Comparison of ENCODE assay signal across 10 cellular contexts in genomic region chr6:5036309-5036708, GRCh38. TPM values are rescaled to one million over a fixed set of nuclear protein-coding genes. Genes with fewer than 3 reads are reported as not detected.
DNase-seq lines count a peak whose midpoint lies in the region; ATAC-seq and TF ChIP-seq lines count a peak whose summit lies in the region.
"Had no signal": no experiment of that assay in that cellular context is flagged by ENCODE, and none has a peak within 500 bp of the region (broad histone marks: within the 10 kb centered on the region; RNA-seq: fewer than 3 reads in every experiment).

No MANE protein-coding gene starts in this region.

- CTCF ChIA-PET in activated CD4-positive, alpha-beta T cell treated with anti-CD3 and anti-CD28 coated beads for 36 hours (lab: Charles Lee), result interaction anchor here (0.6 kb wide), 1 partner anchor 125 kb away, joined by 5 read pairs; no protein-coding TSS in a partner anchor
- CTCF ChIA-PET in SK-N-SH (lab: Yijun Ruan, JAX), result interaction anchor here (0.6 to 1.0 kb wide), 2 partner anchors 12 to 21 kb away, joined by 3 to 4 read pairs; no protein-coding TSS in a partner anchor

- TF ChIP-seq CTCF in epithelial cell of esophagus (IDR thresholded peaks at IDR 0.05; ENCODE audit: insufficient read depth, low read depth, low read length, missing control alignments) (peak; percentile 28), transverse colon (IDR thresholded peaks at IDR 0.05) (no peak), SK-N-SH (IDR thresholded peaks at IDR 0.05) (no peak)

- H3K36me3 ChIP-seq in transverse colon, result no peaks in the 10 kb centered on the region
- no peaks in the 10 kb centered on the region for H3K36me3 ChIP-seq in SK-N-SH (replicated peaks in 1 of 2; ENCODE audit: control insufficient read depth in 1 of 2, insufficient read depth in 2 of 2, low read length in 1 of 2)
- H3K36me3 ChIP-seq: thoracic aorta had no signal

- no peaks in the 10 kb centered on the region for H3F3A ChIP-seq in SK-N-SH (replicated peaks; ENCODE audit: insufficient read depth)

- H4K20me1 ChIP-seq in SK-N-SH (ENCODE audit: insufficient read depth), result no peaks in the 10 kb centered on the region

- 0 to 59% methylated on average over 1 to 7 of the region's 7 CpGs for WGBS in transverse colon (ENCODE audit: low coverage in 1 of 2), 2 donors
- WGBS in SK-N-SH (ENCODE audit: low lambda C conversion rate), result 88% methylated on average over 7 of the region's 7 CpGs

- no peak overlapping the region for H3K9ac ChIP-seq in SK-N-SH

- H2AFZ ChIP-seq in SK-N-SH (ENCODE audit: low read depth), result no peak overlapping the region

- no peaks in the 10 kb centered on the region for H3K9me2 ChIP-seq in SK-N-SH

- H3K4me1 ChIP-seq in transverse colon (peaks cover 0 to 6% (median 3%) of the 10 kb centered on the region in 4 donors), SK-N-SH (ENCODE audit: control insufficient read depth in 1 of 2, insufficient read depth in 2 of 2, low read depth in 1 of 2, low read length in 1 of 2) (no peaks in the 10 kb centered on the region; a peak in 1 of 4 replicates)

- H3K4me3 ChIP-seq in epithelial cell of esophagus (ENCODE audit: low read length) (no peak overlapping the region), transverse colon (no peak overlapping the region), SK-N-SH (ENCODE audit: low read depth in 2 of 2, low read length in 1 of 2) (no peak overlapping the region)
- H3K4me3 ChIP-seq: thoracic aorta had no signal

- ATAC-seq in activated CD4-positive, alpha-beta T cell treated with anti-CD3 and anti-CD28 coated beads for 36 hours, result no peak
- no peak for ATAC-seq in GM19397 (IDR thresholded peaks at IDR 0.05; ENCODE audit: unreplicated experiment)
- no peak for ATAC-seq in HG02798 (IDR thresholded peaks at IDR 0.05; ENCODE audit: poor library complexity, unreplicated experiment)

- POLR2A ChIA-PET in activated CD4-positive, alpha-beta T cell treated with anti-CD3 and anti-CD28 coated beads for 36 hours (lab: Charles Lee), result no interaction called here
- POLR2A ChIA-PET in SK-N-SH (lab: Yijun Ruan, JAX), result no interaction called here

- in situ Hi-C loops in transverse colon (cut with MboI; ENCODE audit: low pct_ligation_motif_present in 1 of 4, low pct_unique_long_range_greater_than_20kb in 1 of 4, low sequenced_read_pairs in 3 of 4), result no loop called here

- TF ChIP-seq RAD21 in SK-N-SH (IDR thresholded peaks at IDR 0.05; ENCODE audit: low read length), result no peak

- peak; percentile 16 for DNase-seq in activated CD4-positive, alpha-beta T cell treated with anti-CD3 and anti-CD28 coated beads for 36 hours
- DNase-seq in activated CD4-positive, alpha-beta T cell treated with anti-CD3 and anti-CD28 coated beads, Interleukin-2, amount 10 ng/mL, durations not matched to agents 24 days and 14 days, result no peak
- DNase-seq in NOMO-1 treated with DMSO at 0.1 percent for 48 hours (lab: John Stamatoyannopoulos, UW; ENCODE audit: unreplicated experiment) (peak; percentile 76), epithelial cell of esophagus (ENCODE audit: low read depth) (peak; percentile 80), transverse colon (peak; percentile 21), SK-N-SH (no peak)
- DNase-seq: C1 segment of cervical spinal cord had no signal

- TF ChIP-seq EP300 in transverse colon (IDR thresholded peaks at IDR 0.05; ENCODE audit: low read depth), result no peak
- no peak for TF ChIP-seq EP300 in SK-N-SH (IDR thresholded peaks at IDR 0.05; ENCODE audit: borderline replicate concordance in 1 of 2, low read depth in 1 of 2, low read length in 1 of 2)

- H3K36me3 Mint-ChIP-seq in activated CD4-positive, alpha-beta T cell treated with anti-CD3 and anti-CD28 coated beads for 36 hours (ENCODE audit: low read depth), result no peaks in the 10 kb centered on the region
- H3K36me3 Mint-ChIP-seq in activated CD4-positive, alpha-beta T cell treated with anti-CD3 and anti-CD28 coated beads, Interleukin-2, amount 10 ng/mL, durations not matched to agents 24 days and 14 days (ENCODE audit: low read depth), result no peaks in the 10 kb centered on the region

- no peak overlapping the region for H3K4me3 Mint-ChIP-seq in activated CD4-positive, alpha-beta T cell treated with anti-CD3 and anti-CD28 coated beads for 36 hours
- H3K4me3 Mint-ChIP-seq in activated CD4-positive, alpha-beta T cell treated with anti-CD3 and anti-CD28 coated beads, Interleukin-2, amount 10 ng/mL, durations not matched to agents 24 days and 14 days, result no peak overlapping the region

- no peak overlapping the region for H3K27ac ChIP-seq in transverse colon
- no peak overlapping the region for H3K27ac ChIP-seq in SK-N-SH (ENCODE audit: low read depth in 2 of 2, low read length in 1 of 2)
- H3K27ac ChIP-seq: thoracic aorta had no signal

- no peaks in the 10 kb centered on the region for H3K79me2 ChIP-seq in SK-N-SH (ENCODE audit: insufficient read depth)

- H3K27me3 ChIP-seq in transverse colon (no peaks in the 10 kb centered on the region), SK-N-SH (ENCODE audit: insufficient read depth) (no peaks in the 10 kb centered on the region)

- no peak overlapping the region for H3K4me2 ChIP-seq in SK-N-SH

- no peak overlapping the region for H3K27ac Mint-ChIP-seq in activated CD4-positive, alpha-beta T cell treated with anti-CD3 and anti-CD28 coated beads for 36 hours
- no peak overlapping the region for H3K27ac Mint-ChIP-seq in activated CD4-positive, alpha-beta T cell treated with anti-CD3 and anti-CD28 coated beads, Interleukin-2, amount 10 ng/mL, durations not matched to agents 24 days and 14 days

- no peaks in the 10 kb centered on the region for H3K27me3 Mint-ChIP-seq in activated CD4-positive, alpha-beta T cell treated with anti-CD3 and anti-CD28 coated beads for 36 hours
- no peaks in the 10 kb centered on the region for H3K27me3 Mint-ChIP-seq in activated CD4-positive, alpha-beta T cell treated with anti-CD3 and anti-CD28 coated beads, Interleukin-2, amount 10 ng/mL, durations not matched to agents 24 days and 14 days

- no peaks in the 10 kb centered on the region for H3K9me3 Mint-ChIP-seq in activated CD4-positive, alpha-beta T cell treated with anti-CD3 and anti-CD28 coated beads for 36 hours (ENCODE audit: low read depth)
- H3K9me3 Mint-ChIP-seq in activated CD4-positive, alpha-beta T cell treated with anti-CD3 and anti-CD28 coated beads, Interleukin-2, amount 10 ng/mL, durations not matched to agents 24 days and 14 days, result no peaks in the 10 kb centered on the region

- TF ChIP-seq POLR2A in transverse colon (IDR thresholded peaks at IDR 0.05), result no peak

- intact Hi-C loops in activated CD4-positive, alpha-beta T cell treated with anti-CD3 and anti-CD28 coated beads for 36 hours (cut with DNase I, micrococcal nuclease), result no loop called here
- intact Hi-C loops in activated CD4-positive, alpha-beta T cell treated with anti-CD3 and anti-CD28 coated beads, Interleukin-2, amount 10 ng/mL, durations not matched to agents 24 days and 14 days (cut with micrococcal nuclease), result no loop called here
- intact Hi-C loops in transverse colon (cut with DNase I; ENCODE audit: low total_unique reads), result no loop called here

- H3K9me3 ChIP-seq in transverse colon, result no peaks in the 10 kb centered on the region
- H3K9me3 ChIP-seq in SK-N-SH, result no peaks in the 10 kb centered on the region
- H3K9me3 ChIP-seq: thoracic aorta had no signal

- no peaks in the 10 kb centered on the region for H3K4me1 Mint-ChIP-seq in activated CD4-positive, alpha-beta T cell treated with anti-CD3 and anti-CD28 coated beads for 36 hours
- H3K4me1 Mint-ChIP-seq in activated CD4-positive, alpha-beta T cell treated with anti-CD3 and anti-CD28 coated beads, Interleukin-2, amount 10 ng/mL, durations not matched to agents 24 days and 14 days, result peaks cover 2% of the 10 kb centered on the region

TF ChIP-seq in SK-N-SH, 30 proteins besides CTCF, POLR2A, EP300 and RAD21:
- no peak for TF ChIP-seq SIN3A (IDR thresholded peaks at IDR 0.05; ENCODE audit: borderline replicate concordance, low read depth, low read length)
- no peak for TF ChIP-seq MAX (IDR thresholded peaks at IDR 0.05; ENCODE audit: low read depth)
- no peak for TF ChIP-seq FOXM1 (IDR thresholded peaks at IDR 0.05; ENCODE audit: low read depth)
- no peak for TF ChIP-seq SMC3 (IDR thresholded peaks at IDR 0.05; ENCODE audit: low read depth, low read length)

RNA-seq across cellular contexts. Expression of gene RPP40, which starts 32.5 kb away (rescaled TPM):
- total RNA-seq in activated CD4-positive, alpha-beta T cell treated with anti-CD3 and anti-CD28 coated beads for 36 hours, result 10 to 100 TPM in 1 of 2 experiments, 1 to 10 TPM in 1; 7.7 to 11.2 TPM
- total RNA-seq in activated CD4-positive, alpha-beta T cell treated with anti-CD3 and anti-CD28 coated beads, Interleukin-2, amount 10 ng/mL, durations not matched to agents 24 days and 14 days, result 14.2 and 16.4 TPM in 2 replicates
- 1 to 10 TPM in 3 of 4 donors, not detected in 1; 1.6 to 8.7 (median 4.6) TPM for total RNA-seq in transverse colon
- 8.3 and 9.8 TPM in 2 replicates for polyA plus RNA-seq in SK-N-SH (2012; rRNA removed)
- polyA plus RNA-seq in SK-N-SH (2012; cell fraction: cytosol; rRNA removed), result 13.2 and 14.1 TPM in 2 replicates
- polyA plus RNA-seq in SK-N-SH (2012; cell fraction: nucleus; rRNA removed), result 3.9 and 9.2 TPM in 2 replicates

RNA-seq across cellular contexts. Expression of gene PPP1R3G, which starts 48.8 kb away (rescaled TPM):
- under 1 TPM; 0.09 to 0.11 TPM for total RNA-seq in activated CD4-positive, alpha-beta T cell treated with anti-CD3 and anti-CD28 coated beads for 36 hours
- 0.05 TPM in 2 replicates for total RNA-seq in activated CD4-positive, alpha-beta T cell treated with anti-CD3 and anti-CD28 coated beads, Interleukin-2, amount 10 ng/mL, durations not matched to agents 24 days and 14 days
- 1 to 10 TPM in 1 of 4 donors, under 1 TPM in 2, not detected in 1; 0.40 to 1.2 (median 0.95) TPM for total RNA-seq in transverse colon
- 0.08 and 0.10 TPM in 2 replicates for polyA plus RNA-seq in SK-N-SH (2012; rRNA removed)
- polyA plus RNA-seq in SK-N-SH (2012; cell fraction: cytosol; rRNA removed), result 0.04 and 0.08 TPM in 2 replicates
- 0.09 and 0.12 TPM in 2 replicates for polyA plus RNA-seq in SK-N-SH (2012; cell fraction: nucleus; rRNA removed)

Comparison
In these comparisons a context has a peak if more than half of its experiments do, and no peak if none do; other contexts are left out.
1. DNase-seq: peak in activated CD4-positive, alpha-beta T cell treated with anti-CD3 and anti-CD28 coated beads for 36 hours (single experiment), NOMO-1 treated with DMSO at 0.1 percent for 48 hours (single experiment), epithelial cell of esophagus (single experiment) and transverse colon (single experiment); none in activated CD4-positive, alpha-beta T cell treated with anti-CD3 and anti-CD28 coated beads, Interleukin-2, amount 10 ng/mL, durations not matched to agents 24 days and 14 days (single experiment) and SK-N-SH (single experiment).